ENCODE assay signal across 14 cellular contexts in the genomic region with DNA sequence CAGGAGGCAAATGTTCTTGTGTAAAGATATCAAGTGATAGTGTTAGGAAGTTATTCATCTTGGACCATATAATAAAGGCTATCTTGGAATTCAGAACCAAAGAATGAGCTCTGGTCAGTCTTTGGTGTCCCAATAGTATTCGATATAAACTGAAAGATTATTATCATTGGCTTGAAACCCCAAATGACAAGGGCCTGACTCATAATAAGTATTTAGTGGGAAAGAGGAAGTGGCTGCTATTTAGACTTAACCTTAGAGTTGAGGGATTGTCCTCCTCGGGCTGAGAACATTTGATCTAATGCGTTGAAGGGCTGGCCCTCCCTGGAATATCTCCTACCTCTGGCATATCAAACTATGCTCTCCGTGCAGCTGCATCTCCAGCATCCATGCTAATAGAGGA.
DNase-seq lines count a peak whose midpoint lies in the region; ATAC-seq, FAIRE-seq and TF ChIP-seq lines count a peak whose summit lies in the region.
"Had no signal": no experiment of that assay in that cellular context is flagged by ENCODE, and none has a peak within 500 bp of the region (broad histone marks: within the 10 kb centered on the region; RNA-seq: fewer than 3 reads in every experiment).

No MANE protein-coding gene starts in this region.

- no peaks in the 10 kb centered on the region for H3K9me3 Mint-ChIP-seq in activated CD8-positive, alpha-beta T cell treated with anti-CD3 and anti-CD28 coated beads, Interleukin-2, amount 10 ng/mL, durations not matched to agents 7 days and 5 days (ENCODE audit: insufficient read depth)

- BruUV-seq in PC-3 (replicated peaks; lab: Mats Ljungman, UMichigan) (no TSS peak), endothelial cell of umbilical vein (replicated peaks; lab: Mats Ljungman, UMichigan) (no TSS peak)

- H2AFZ ChIP-seq in PC-3 (ENCODE audit: low read length) (no peak overlapping the region), endothelial cell of umbilical vein (ENCODE audit: low read depth, low read length) (no peak overlapping the region)

- H3K9me2 ChIP-seq in PC-3 (replicated peaks; ENCODE audit: low read length), result no peaks in the 10 kb centered on the region

- CTCF ChIA-PET in PC-3 (lab: Charles Lee), result no interaction called here
- CTCF ChIA-PET in endothelial cell of umbilical vein (lab: Charles Lee), result interaction anchor here (0.7 kb wide), 1 partner anchor 78 kb away, joined by 3 read pairs; no protein-coding TSS in a partner anchor
- CTCF ChIA-PET in activated CD8-positive, alpha-beta T cell treated with anti-CD3 and anti-CD28 coated beads, Interleukin-2, amount 10 ng/mL, durations not matched to agents 7 days and 5 days (lab: Charles Lee), result no interaction called here

- H4K20me1 ChIP-seq in PC-3 (ENCODE audit: low read length) (no peaks in the 10 kb centered on the region), endothelial cell of umbilical vein (replicated peaks; ENCODE audit: control insufficient read depth, extremely low read depth, insufficient read depth, low read length) (no peaks in the 10 kb centered on the region)

- DNase-seq in GM12891 (ENCODE audit: insufficient read length, low spot score) (no peak), PC-3 (peak; percentile 12), endothelial cell of umbilical vein (ENCODE audit: low read depth, low spot score) (peak; percentile 62), renal cortical epithelial cell (ENCODE audit: low read depth) (peak; percentile 19)
- DNase-seq in activated CD8-positive, alpha-beta T cell treated with anti-CD3 and anti-CD28 coated beads, Interleukin-2, amount 10 ng/mL, durations not matched to agents 7 days and 5 days, result no peak
- DNase-seq: Caco-2; effector memory CD8-positive, alpha-beta T cell; H7; stimulated activated CD4-positive, alpha-beta T cell treated with anti-CD3 and anti-CD28 coated beads, Interleukin-2, amount 100 ng/mL, for 48 hours; stomach had no signal

- dilution Hi-C loops in endothelial cell of umbilical vein (cut with MboI; ENCODE audit: extremely low pct_ligation_motif_present, low sequenced_read_pairs), result no loop called here

- H3K79me2 ChIP-seq in PC-3 (ENCODE audit: low read length) (no peaks in the 10 kb centered on the region), endothelial cell of umbilical vein (ENCODE audit: control insufficient read depth, insufficient read depth, low read length) (no peaks in the 10 kb centered on the region)

- H3K4me1 Mint-ChIP-seq in activated CD8-positive, alpha-beta T cell treated with anti-CD3 and anti-CD28 coated beads, Interleukin-2, amount 10 ng/mL, durations not matched to agents 7 days and 5 days (ENCODE audit: low read depth), result no peaks in the 10 kb centered on the region

- H3K36me3 Mint-ChIP-seq in activated CD8-positive, alpha-beta T cell treated with anti-CD3 and anti-CD28 coated beads, Interleukin-2, amount 10 ng/mL, durations not matched to agents 7 days and 5 days (ENCODE audit: low read depth), result no peaks in the 10 kb centered on the region

- TF ChIP-seq POLR2A in GM12891 (IDR thresholded peaks at IDR 0.05; ENCODE audit: low read depth, low read length) (no peak), endothelial cell of umbilical vein (IDR thresholded peaks at IDR 0.05; ENCODE audit: low read depth, low read length) (no peak)

- H3K27me3 Mint-ChIP-seq in activated CD8-positive, alpha-beta T cell treated with anti-CD3 and anti-CD28 coated beads, Interleukin-2, amount 10 ng/mL, durations not matched to agents 7 days and 5 days (ENCODE audit: low read depth), result no peaks in the 10 kb centered on the region
- H3K27me3 Mint-ChIP-seq: effector memory CD8-positive, alpha-beta T cell had no signal

- H3K9ac ChIP-seq in PC-3 (ENCODE audit: low read length) (no peak overlapping the region), endothelial cell of umbilical vein (replicated peaks; ENCODE audit: extremely low read depth, insufficient read depth, low read length) (no peak overlapping the region)

- H3K27ac Mint-ChIP-seq in activated CD8-positive, alpha-beta T cell treated with anti-CD3 and anti-CD28 coated beads, Interleukin-2, amount 10 ng/mL, durations not matched to agents 7 days and 5 days, result no peak overlapping the region
- H3K27ac Mint-ChIP-seq: effector memory CD8-positive, alpha-beta T cell; IgD-negative memory B cell had no signal

- POLR2A ChIA-PET in PC-3 (lab: Charles Lee; ENCODE audit: unreplicated experiment) (no interaction called here), endothelial cell of umbilical vein (lab: Charles Lee) (interaction anchor here (0.6 kb wide), 1 partner anchor 66 kb away, joined by 3 read pairs; no protein-coding TSS in a partner anchor)
- POLR2A ChIA-PET in activated CD8-positive, alpha-beta T cell treated with anti-CD3 and anti-CD28 coated beads, Interleukin-2, amount 10 ng/mL, durations not matched to agents 7 days and 5 days (lab: Charles Lee), result no interaction called here

- no peak for ATAC-seq in PC-3
- no peak for ATAC-seq in GM19324 (IDR thresholded peaks at IDR 0.05; ENCODE audit: low FRiP score, unreplicated experiment)
- ATAC-seq in GM21360 (IDR thresholded peaks at IDR 0.05; ENCODE audit: unreplicated experiment), result no peak
- no peak for ATAC-seq in GM21786 (IDR thresholded peaks at IDR 0.05; ENCODE audit: unreplicated experiment)
- ATAC-seq in activated CD8-positive, alpha-beta T cell treated with anti-CD3 and anti-CD28 coated beads, Interleukin-2, amount 10 ng/mL, durations not matched to agents 7 days and 5 days, result no peak
- ATAC-seq: effector memory CD8-positive, alpha-beta T cell had no signal

- H3F3A ChIP-seq in PC-3 (ENCODE audit: low read length, unreplicated experiment), result no peaks in the 10 kb centered on the region

- intact Hi-C loops in PC-3 (cut with micrococcal nuclease) (no loop called here), endothelial cell of umbilical vein (cut with micrococcal nuclease) (no loop called here)

- H3K4me1 ChIP-seq in PC-3 (ENCODE audit: insufficient read depth, low read length) (no peaks in the 10 kb centered on the region), endothelial cell of umbilical vein (ENCODE audit: control insufficient read depth, extremely low read depth, insufficient read depth, low read length) (peaks cover 22% of the 10 kb centered on the region)
- H3K4me1 ChIP-seq: Caco-2, stomach had no signal

- no peaks in the 10 kb centered on the region for H3K9me3 ChIP-seq in PC-3 (ENCODE audit: low read length)
- no peaks in the 10 kb centered on the region for H3K9me3 ChIP-seq in endothelial cell of umbilical vein (replicated peaks; ENCODE audit: control insufficient read depth, insufficient read depth, low read length)
- H3K9me3 ChIP-seq: Caco-2, stomach had no signal

- TF ChIP-seq CTCF in PC-3 (conservative IDR thresholded peaks at IDR 0.05; ENCODE audit: low read depth, low read length), result no peak
- no peak for TF ChIP-seq CTCF in endothelial cell of umbilical vein (IDR thresholded peaks at IDR 0.05; ENCODE audit: extremely low read depth in 1 of 2, insufficient read depth in 1 of 2, low read depth in 1 of 2, low read length in 2 of 2)

- no peak for FAIRE-seq in GM12891 (lab: Jason Lieb, UNC)
- FAIRE-seq in endothelial cell of umbilical vein (lab: Jason Lieb, UNC), result peak; percentile 85

- H3K36me3 ChIP-seq in PC-3 (ENCODE audit: low read depth, low read length) (no peaks in the 10 kb centered on the region), endothelial cell of umbilical vein (ENCODE audit: control insufficient read depth in 2 of 2, extremely low read depth in 1 of 2, insufficient read depth in 2 of 2, low read length in 2 of 2) (no peaks in the 10 kb centered on the region)
- H3K36me3 ChIP-seq: stomach had no signal

- no peaks in the 10 kb centered on the region for H3K9me1 ChIP-seq in endothelial cell of umbilical vein (replicated peaks; ENCODE audit: control insufficient read depth, extremely low read depth, insufficient read depth, low read length)

- H3K27ac ChIP-seq in PC-3 (ENCODE audit: low read length), result no peak overlapping the region
- peak overlapping the region; percentile 60 for H3K27ac ChIP-seq in endothelial cell of umbilical vein (ENCODE audit: insufficient read depth, low read depth, low read length)
- H3K27ac ChIP-seq: stomach had no signal

- no peaks in the 10 kb centered on the region for H3K27me3 ChIP-seq in PC-3 (ENCODE audit: low read length)
- H3K27me3 ChIP-seq in endothelial cell of umbilical vein (ENCODE audit: control insufficient read depth in 2 of 2, insufficient read depth in 2 of 2, low read length in 2 of 2), result no peaks in the 10 kb centered on the region
- H3K27me3 ChIP-seq: stomach had no signal

- no peak overlapping the region for H3K4me3 Mint-ChIP-seq in activated CD8-positive, alpha-beta T cell treated with anti-CD3 and anti-CD28 coated beads, Interleukin-2, amount 10 ng/mL, durations not matched to agents 7 days and 5 days
- H3K4me3 Mint-ChIP-seq: effector memory CD8-positive, alpha-beta T cell; IgD-negative memory B cell had no signal

- no peak overlapping the region for H3K4me3 ChIP-seq in PC-3 (ENCODE audit: low read length)
- no peak overlapping the region for H3K4me3 ChIP-seq in endothelial cell of umbilical vein (replicated peaks in 1 of 3; ENCODE audit: insufficient read depth in 1 of 3, low read depth in 1 of 3, low read length in 3 of 3)
- H3K4me3 ChIP-seq: stomach had no signal

- H3K4me2 ChIP-seq in PC-3 (ENCODE audit: low read length) (no peak overlapping the region), endothelial cell of umbilical vein (ENCODE audit: insufficient read depth, low read length) (peak overlapping the region; percentile 45)

TF ChIP-seq in GM12891, 5 proteins besides CTCF, POLR2A, EP300 and RAD21:
- TF ChIP-seq SPI1 (IDR thresholded peaks at IDR 0.05; ENCODE audit: low read depth, low read length) (peak; percentile 68), POU2F2 (IDR thresholded peaks at IDR 0.05; ENCODE audit: low read depth, low read length) (no peak)

TF ChIP-seq in endothelial cell of umbilical vein, 7 proteins besides CTCF, POLR2A, EP300 and RAD21:
- TF ChIP-seq GATA2 (IDR thresholded peaks at IDR 0.05; ENCODE audit: insufficient read depth, insufficient read length, low read depth, low read length), result peak; percentile 80
- peak; percentile 81 for TF ChIP-seq FOS (IDR thresholded peaks at IDR 0.05; ENCODE audit: borderline replicate concordance, insufficient read depth, low read length)
- TF ChIP-seq, protein P1, sequence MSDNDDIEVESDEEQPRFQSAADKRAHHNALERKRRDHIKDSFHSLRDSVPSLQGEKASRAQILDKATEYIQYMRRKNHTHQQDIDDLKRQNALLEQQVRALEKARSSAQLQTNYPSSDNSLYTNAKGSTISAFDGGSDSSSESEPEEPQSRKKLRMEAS (IDR thresholded peaks at IDR 0.05; ENCODE audit: insufficient read depth, insufficient read length), result no peak
- no peak for TF ChIP-seq POLR2AphosphoS5 (IDR thresholded peaks at IDR 0.05; ENCODE audit: insufficient read depth, low read depth, low read length)
- peak; percentile 72 for TF ChIP-seq JUN (IDR thresholded peaks at IDR 0.05; ENCODE audit: borderline replicate concordance, insufficient read depth, insufficient read length, low read depth)

Comparison
In these comparisons a context has a peak if more than half of its experiments do, and no peak if none do; other contexts are left out.
1. DNase-seq: peak in PC-3 (single experiment), endothelial cell of umbilical vein (single experiment) and renal cortical epithelial cell (single experiment); none in GM12891 (single experiment) and activated CD8-positive, alpha-beta T cell treated with anti-CD3 and anti-CD28 coated beads, Interleukin-2, amount 10 ng/mL, durations not matched to agents 7 days and 5 days (single experiment).